Comparison of ENCODE assay signal across 21 cellular contexts in genomic region chr2:149409506-149409905, GRCh38.
DNase-seq lines count a peak whose midpoint lies in the region; ATAC-seq and TF ChIP-seq lines count a peak whose summit lies in the region.
"Had no signal": no experiment of that assay in that cellular context is flagged by ENCODE, and none has a peak within 500 bp of the region (broad histone marks: within the 10 kb centered on the region; RNA-seq: fewer than 3 reads in every experiment).

No MANE protein-coding gene starts in this region.

- CTCF ChIA-PET in RWPE1 (lab: Yijun Ruan, JAX): interaction anchor here (0.9 kb wide), 1 partner anchor 10 kb away, joined by 3 read pairs; no protein-coding TSS in a partner anchor

- POLR2A ChIA-PET in RWPE1 (lab: Yijun Ruan, JAX; ENCODE audit: low non-redundant PET): no interaction called here

- H3K27ac ChIP-seq in RWPE1: peak overlapping the region; percentile 85
- H3K27ac ChIP-seq: C4-2B had no signal

- no peak for TF ChIP-seq CTCF in RWPE1 (conservative IDR thresholded peaks at IDR 0.05; ENCODE audit: low read depth)

- peak; percentile 40 for DNase-seq in NCI-H2171 treated with DMSO at 0.1 percent for 48 hours (lab: John Stamatoyannopoulos, UW)
- no peak for DNase-seq in NCI-H2171 (lab: John Stamatoyannopoulos, UW)
- DNase-seq in RWPE1 (ENCODE audit: low spot score): no peak
- DNase-seq in myocyte (ENCODE audit: low read depth): peak; percentile 55
- DNase-seq in NCI-H446 treated with DMSO at 0.1 percent for 48 hours (lab: John Stamatoyannopoulos, UW): no peak
- no peak for DNase-seq in AG08395 (ENCODE audit: low spot score)
- DNase-seq in SKM-1 (lab: John Stamatoyannopoulos, UW; ENCODE audit: unreplicated experiment): no peak
- DNase-seq: Calu3; CD8-positive, alpha-beta memory T cell; DMS53; GDM1; Karpas-422; MG63; NCI-H1436; NCI-H187 treated with DMSO at 0.1 percent for 48 hours; NCI-H82; Right ventricle myocardium superior; SW 1271; T-helper 17 cell had no signal

- no peak for ATAC-seq in GM21576 (IDR thresholded peaks at IDR 0.05; ENCODE audit: unreplicated experiment)
- ATAC-seq: T-helper 17 cell had no signal

Comparison
In these comparisons a context has a peak if more than half of its experiments do, and no peak if none do; other contexts are left out.
1. DNase-seq: peak in NCI-H2171 treated with DMSO at 0.1 percent for 48 hours (single experiment) and myocyte (single experiment); none in NCI-H2171 (single experiment), RWPE1 (single experiment), NCI-H446 treated with DMSO at 0.1 percent for 48 hours (single experiment), AG08395 (single experiment) and SKM-1 (single experiment).